ENCODE assay signal across 8 cellular contexts in the genomic region with DNA sequence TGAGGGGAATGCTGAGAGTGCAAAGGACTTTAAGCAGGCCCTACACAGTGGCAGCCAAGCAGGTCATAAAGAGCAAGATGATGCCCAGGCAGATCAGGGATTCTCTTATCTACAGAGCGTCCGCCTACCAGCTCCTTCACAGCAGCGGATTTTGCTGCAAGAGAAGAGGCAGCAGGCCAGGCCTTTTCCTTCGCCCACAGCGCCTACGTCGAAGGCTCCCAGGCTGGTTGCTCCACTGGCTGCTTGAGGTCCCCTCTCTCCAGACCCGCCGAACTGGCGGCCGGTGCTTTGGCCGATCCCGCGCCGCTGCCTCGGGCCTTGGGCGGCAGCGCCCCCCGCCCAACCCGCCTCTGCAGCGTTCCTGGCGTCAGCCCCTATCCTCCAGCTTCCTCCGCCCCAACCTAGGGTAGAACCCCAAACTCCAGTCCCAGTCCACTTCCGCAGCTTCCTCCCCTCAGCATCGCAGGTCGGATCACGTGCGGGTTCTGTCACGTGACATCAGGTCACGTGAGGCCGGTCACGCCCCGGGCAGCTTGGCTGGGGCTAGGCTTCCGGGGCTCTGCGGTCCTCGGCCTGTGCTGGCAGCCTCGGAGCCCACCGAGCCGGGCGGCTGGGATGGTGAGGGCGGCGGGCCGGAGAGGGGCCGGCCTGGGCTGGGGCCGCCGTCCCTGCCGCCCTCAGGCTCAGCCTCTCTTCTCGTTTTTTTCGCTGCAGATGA. TPM values are rescaled to one million over a fixed set of nuclear protein-coding genes. Genes with fewer than 3 reads are reported as not detected.
A peak's percentile ranks its signal among the peaks of the same experiment; 100 is the strongest.
DNase-seq lines count a peak whose midpoint lies in the region; ATAC-seq and TF ChIP-seq lines count a peak whose summit lies in the region.
"Not testable (repeated sequence)": the region's sequence is repeated elsewhere in the genome, so short reads cannot be mapped to it uniquely, and the experiment has no call there.

A gene with protein sequence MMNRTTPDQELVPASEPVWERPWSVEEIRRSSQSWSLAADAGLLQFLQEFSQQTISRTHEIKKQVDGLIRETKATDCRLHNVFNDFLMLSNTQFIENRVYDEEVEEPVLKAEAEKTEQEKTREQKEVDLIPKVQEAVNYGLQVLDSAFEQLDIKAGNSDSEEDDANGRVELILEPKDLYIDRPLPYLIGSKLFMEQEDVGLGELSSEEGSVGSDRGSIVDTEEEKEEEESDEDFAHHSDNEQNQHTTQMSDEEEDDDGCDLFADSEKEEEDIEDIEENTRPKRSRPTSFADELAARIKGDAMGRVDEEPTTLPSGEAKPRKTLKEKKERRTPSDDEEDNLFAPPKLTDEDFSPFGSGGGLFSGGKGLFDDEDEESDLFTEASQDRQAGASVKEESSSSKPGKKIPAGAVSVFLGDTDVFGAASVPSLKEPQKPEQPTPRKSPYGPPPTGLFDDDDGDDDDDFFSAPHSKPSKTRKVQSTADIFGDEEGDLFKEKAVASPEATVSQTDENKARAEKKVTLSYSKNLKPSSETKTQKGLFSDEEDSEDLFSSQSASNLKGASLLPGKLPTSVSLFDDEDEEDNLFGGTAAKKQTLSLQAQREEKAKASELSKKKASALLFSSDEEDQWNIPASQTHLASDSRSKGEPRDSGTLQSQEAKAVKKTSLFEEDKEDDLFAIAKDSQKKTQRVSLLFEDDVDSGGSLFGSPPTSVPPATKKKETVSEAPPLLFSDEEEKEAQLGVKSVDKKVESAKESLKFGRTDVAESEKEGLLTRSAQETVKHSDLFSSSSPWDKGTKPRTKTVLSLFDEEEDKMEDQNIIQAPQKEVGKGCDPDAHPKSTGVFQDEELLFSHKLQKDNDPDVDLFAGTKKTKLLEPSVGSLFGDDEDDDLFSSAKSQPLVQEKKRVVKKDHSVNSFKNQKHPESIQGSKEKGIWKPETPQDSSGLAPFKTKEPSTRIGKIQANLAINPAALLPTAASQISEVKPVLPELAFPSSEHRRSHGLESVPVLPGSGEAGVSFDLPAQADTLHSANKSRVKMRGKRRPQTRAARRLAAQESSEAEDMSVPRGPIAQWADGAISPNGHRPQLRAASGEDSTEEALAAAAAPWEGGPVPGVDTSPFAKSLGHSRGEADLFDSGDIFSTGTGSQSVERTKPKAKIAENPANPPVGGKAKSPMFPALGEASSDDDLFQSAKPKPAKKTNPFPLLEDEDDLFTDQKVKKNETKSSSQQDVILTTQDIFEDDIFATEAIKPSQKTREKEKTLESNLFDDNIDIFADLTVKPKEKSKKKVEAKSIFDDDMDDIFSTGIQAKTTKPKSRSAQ (N-terminal part only) (plus strand): TSS at position 564 of the 718 bp plus-strand sequence. CDS start 52 bp downstream, at position 616.

- ATAC-seq in GM21528 (IDR thresholded peaks at IDR 0.05; ENCODE audit: low FRiP score, unreplicated experiment) = peak; percentile 92

- not testable (repeated sequence) for TF ChIP-seq CTCF in mesothelial cell of epicardium (IDR thresholded peaks at IDR 0.05; ENCODE audit: unreplicated experiment)

- not testable (repeated sequence) for H3K36me3 Mint-ChIP-seq in mesothelial cell of epicardium

- not testable (repeated sequence) for H3K4me1 Mint-ChIP-seq in mesothelial cell of epicardium

- peak within 1 kb of the TSS; percentile 81 for H3K4me3 Mint-ChIP-seq in mesothelial cell of epicardium

- H3K27ac Mint-ChIP-seq in mesothelial cell of epicardium = peak within 1 kb of the TSS; percentile 92

- H3K9me3 Mint-ChIP-seq in mesothelial cell of epicardium = not testable (repeated sequence)

- H3K27me3 Mint-ChIP-seq in mesothelial cell of epicardium (ENCODE audit: low read depth) = not testable (repeated sequence)

- DNase-seq in DMS 273 treated with DMSO at 0.1 percent for 48 hours (lab: John Stamatoyannopoulos, UW) (peak; percentile 10), HuH-7 (ENCODE audit: low spot score) (peak; percentile 28), activated T-cell treated with anti-CD3 and anti-CD28 coated beads for 48 hours (ENCODE audit: low read depth) (peak; percentile 90), epidermal melanocyte (ENCODE audit: insufficient read length, low spot score) (peak; percentile 14), mesothelial cell of epicardium (ENCODE audit: low spot score in 2 of 2, unreplicated experiment in 2 of 2) (peak; percentile 66 to 96)
- peak; percentile 83 to 90 for DNase-seq in stimulated activated CD8-positive, alpha-beta memory T cell treated with anti-CD3 and anti-CD28 coated beads, Interleukin-15, amount 100 ng/mL, for 4 hours (ENCODE audit: low read depth in 2 of 2)

TF ChIP-seq in PFSK-1, 5 proteins besides CTCF, POLR2A, EP300 and RAD21:
- peak; percentile 55 for TF ChIP-seq POLR2AphosphoS5 (IDR thresholded peaks at IDR 0.05; ENCODE audit: low read depth, low read length)
- 0 out of 2 replicates have a peak, but pooled peaks have one; percentile 44 for TF ChIP-seq TAF1 (IDR thresholded peaks at IDR 0.05; ENCODE audit: borderline replicate concordance, insufficient read depth, low read length)
TF ChIP-seq in PFSK-1: peak in this region for 2; not testable (repeated sequence) for 3.

RNA-seq across cellular contexts. Expression of the gene that starts here (rescaled TPM):
- 40.9 TPM for polyA plus RNA-seq in PFSK-1 (2012; ENCODE audit: insufficient read length, low read depth)
- total RNA-seq in mesothelial cell of epicardium = 40.6 to 48.4 TPM (median 43.7 TPM) in 3 replicates

Comparison
In these comparisons a context has a peak if more than half of its experiments do, and no peak if none do; other contexts are left out.
1. Peak in every context shown above with its lines: DNase-seq and ATAC-seq.
2. DNase-seq: peak in every context shown above with its lines; median percentile 90 in activated T-cell treated with anti-CD3 and anti-CD28 coated beads for 48 hours; 86 in stimulated activated CD8-positive, alpha-beta memory T cell treated with anti-CD3 and anti-CD28 coated beads, Interleukin-15, amount 100 ng/mL, for 4 hours; 81 in mesothelial cell of epicardium; 28 in HuH-7; 14 in epidermal melanocyte; 10 in DMS 273 treated with DMSO at 0.1 percent for 48 hours.